In genomic region chr9:123335227-123335985, GRCh38 we compare ENCODE assay signal across 11 cellular contexts. TPM values are rescaled to one million over a fixed set of nuclear protein-coding genes. Genes with fewer than 3 reads are reported as not detected.
DNase-seq lines count a peak whose midpoint lies in the region; ATAC-seq, FAIRE-seq and TF ChIP-seq lines count a peak whose summit lies in the region.
"Had no signal": no experiment of that assay in that cellular context is flagged by ENCODE, and none has a peak within 500 bp of the region (broad histone marks: within the 10 kb centered on the region; RNA-seq: fewer than 3 reads in every experiment).

No MANE protein-coding gene starts in this region.

- peaks cover 14% of the 10 kb centered on the region for H3K4me1 ChIP-seq in mammary epithelial cell (ENCODE audit: insufficient read depth, low read length)
- peaks cover 0 to 6% of the 10 kb centered on the region in 2 donors for H3K4me1 ChIP-seq in breast epithelium
- H3K4me1 ChIP-seq in HepG2 (ENCODE audit: insufficient read depth, low read length) = peaks cover 33% of the 10 kb centered on the region
- peaks cover 0 to 28% (median 25%) of the 10 kb centered on the region in 4 donors for H3K4me1 ChIP-seq in upper lobe of left lung

- POLR2A ChIA-PET in HepG2 (lab: Yijun Ruan, JAX) = no interaction called here

- H3K9ac ChIP-seq in mammary epithelial cell (ENCODE audit: insufficient read depth, low read length) = no peak overlapping the region
- H3K9ac ChIP-seq in HepG2 (ENCODE audit: insufficient read depth, low read depth, low read length) = no peak overlapping the region

- no peak overlapping the region for H3K4me3 Mint-ChIP-seq in T-helper 17 cell
- H3K4me3 Mint-ChIP-seq: CD4-positive, alpha-beta memory T cell had no signal

- TF ChIP-seq CTCF in mammary epithelial cell (conservative IDR thresholded peaks at IDR 0.05 in 1 of 2, IDR thresholded peaks at IDR 0.05 in 1 of 2; ENCODE audit: extremely low read depth in 1 of 2, insufficient read depth in 1 of 2, low read depth in 1 of 2, low read length in 2 of 2) (no peak), breast epithelium (IDR thresholded peaks at IDR 0.05) (no peak), HepG2 (CRISPR knock-in tag; IDR thresholded peaks at IDR 0.05) (no peak), upper lobe of left lung (IDR thresholded peaks at IDR 0.05) (no peak)

- in situ Hi-C loops in mammary epithelial cell (cut with MboI; ENCODE audit: low sequenced_read_pairs in 2 of 2) = loop anchor here in 1 of 2 donors (25.0 kb wide), 1 partner anchor 873 kb away; no protein-coding TSS in a partner anchor
- in situ Hi-C loops in HepG2 (cut with HindIII; ENCODE audit: extremely low pct_ligation_motif_present, low pct_unique_long_range_greater_than_20kb) = no loop called here

- 27% methylated on average over 9 of the region's 9 CpGs for WGBS in mammary epithelial cell (ENCODE audit: low coverage, missing lambda C conversion rate)
- 11% methylated on average over 8 of the region's 9 CpGs for WGBS in HepG2 (ENCODE audit: low lambda C conversion rate)
- WGBS in upper lobe of left lung, 2 donors = 45% methylated on average over 9 of the region's 9 CpGs

- H3K27me3 Mint-ChIP-seq in T-helper 17 cell = no peaks in the 10 kb centered on the region
- H3K27me3 Mint-ChIP-seq: CD4-positive, alpha-beta memory T cell had no signal

- H3K79me2 ChIP-seq in mammary epithelial cell (ENCODE audit: insufficient read depth, low read length) = no peaks in the 10 kb centered on the region
- H3K79me2 ChIP-seq in HepG2 (ENCODE audit: insufficient read depth, low read length) = no peaks in the 10 kb centered on the region

- peak overlapping the region; percentile 44 for H2AFZ ChIP-seq in mammary epithelial cell (ENCODE audit: low read depth, low read length)
- H2AFZ ChIP-seq in HepG2 (ENCODE audit: low read length) = no peak overlapping the region

- H3K9me3 ChIP-seq in mammary epithelial cell (replicated peaks; ENCODE audit: insufficient read depth, low read length) (no peaks in the 10 kb centered on the region), breast epithelium (no peaks in the 10 kb centered on the region), HepG2 (ENCODE audit: low read length) (no peaks in the 10 kb centered on the region), upper lobe of left lung (no peaks in the 10 kb centered on the region), T-helper 17 cell (ENCODE audit: control insufficient read depth, low read length, poor library complexity, severe bottlenecking) (no peaks in the 10 kb centered on the region)
- H3K9me3 ChIP-seq: neutrophil had no signal

- H3K36me3 ChIP-seq in mammary epithelial cell (ENCODE audit: insufficient read depth, low read length) (no peaks in the 10 kb centered on the region), breast epithelium (no peaks in the 10 kb centered on the region), HepG2 (replicated peaks in 1 of 2; ENCODE audit: control insufficient read depth in 1 of 2, insufficient read depth in 2 of 2, low read length in 2 of 2) (no peaks in the 10 kb centered on the region), upper lobe of left lung (no peaks in the 10 kb centered on the region)
- H3K36me3 ChIP-seq: neutrophil had no signal

- FAIRE-seq in HepG2 (lab: Jason Lieb, UNC) = no peak

- CTCF ChIA-PET in mammary epithelial cell (lab: Charles Lee; ENCODE audit: low non-redundant PET) (no interaction called here), HepG2 (lab: Yijun Ruan, JAX; ENCODE audit: low intra/inter-chr PET ratio, low total read pairs) (no interaction called here)

- peak; percentile 47 for DNase-seq in mammary epithelial cell
- no peak for DNase-seq in breast epithelium (ENCODE audit: low spot score in 2 of 2)
- peak; percentile 95 for DNase-seq in astrocyte of the hippocampus (ENCODE audit: low read depth, low spot score)
- no peak for DNase-seq in HepG2 (ENCODE audit: low spot score)
- peak in 1 of 2 donors; percentile 65 for DNase-seq in upper lobe of left lung
- no peak for DNase-seq in T-helper 17 cell
- DNase-seq in NCI-H146 treated with DMSO at 0.1 percent for 48 hours (lab: John Stamatoyannopoulos, UW; ENCODE audit: unreplicated experiment) = no peak
- DNase-seq: CD4-positive, alpha-beta memory T cell; cerebellar nuclear complex had no signal

- no peaks in the 10 kb centered on the region for H4K20me1 ChIP-seq in mammary epithelial cell (ENCODE audit: insufficient read depth, low read length)
- no peaks in the 10 kb centered on the region for H4K20me1 ChIP-seq in HepG2 (ENCODE audit: insufficient read depth, low read length)

- BruUV-seq in mammary epithelial cell (replicated peaks; lab: Mats Ljungman, UMichigan) = no TSS peak
- no TSS peak for BruUV-seq in HepG2 (replicated peaks; lab: Mats Ljungman, UMichigan)

- H3K27ac Mint-ChIP-seq in T-helper 17 cell = no peak overlapping the region
- H3K27ac Mint-ChIP-seq: CD4-positive, alpha-beta memory T cell had no signal

- H3K4me2 ChIP-seq in mammary epithelial cell (ENCODE audit: insufficient read depth, low read depth, low read length) (peak overlapping the region; percentile 14), HepG2 (ENCODE audit: low read depth, low read length) (peak overlapping the region; percentile 40)

- no peaks in the 10 kb centered on the region for H3K36me3 Mint-ChIP-seq in T-helper 17 cell (ENCODE audit: low read depth)
- H3K36me3 Mint-ChIP-seq: CD4-positive, alpha-beta memory T cell had no signal

- no peak for TF ChIP-seq EP300 in HepG2 (IDR thresholded peaks at IDR 0.05; ENCODE audit: low read depth in 2 of 2, low read length in 2 of 2)
- TF ChIP-seq EP300 in HepG2 (CRISPR knock-in tag; IDR thresholded peaks at IDR 0.05; ENCODE audit: borderline replicate concordance) = no peak
- no peak for TF ChIP-seq EP300 in upper lobe of left lung (IDR thresholded peaks at IDR 0.05)

- H3K27me3 ChIP-seq in mammary epithelial cell (ENCODE audit: insufficient read depth, low read length) (no peaks in the 10 kb centered on the region), breast epithelium (no peaks in the 10 kb centered on the region), HepG2 (ENCODE audit: control insufficient read depth in 1 of 2, insufficient read depth in 2 of 2, low read length in 2 of 2) (peaks cover 0 to 11% of the 10 kb centered on the region in 2 experiments; a peak in 2 of 5 replicates), upper lobe of left lung (no peaks in the 10 kb centered on the region)

- no peak overlapping the region for H3K27ac ChIP-seq in mammary epithelial cell (ENCODE audit: insufficient read depth, low read depth, low read length)
- H3K27ac ChIP-seq in breast epithelium = peak overlapping the region in 1 of 2 donors; percentile 36
- no peak overlapping the region for H3K27ac ChIP-seq in HepG2 (ENCODE audit: extremely low read length, insufficient read depth, low read length)
- peak overlapping the region in 3 of 4 donors; percentile 5 to 62 (median 54) for H3K27ac ChIP-seq in upper lobe of left lung
- H3K27ac ChIP-seq: neutrophil had no signal

- dilution Hi-C loops in mammary epithelial cell (cut with HindIII; ENCODE audit: low sequenced_read_pairs) = no loop called here

- H3K4me3 ChIP-seq in mammary epithelial cell (replicated peaks in 1 of 3; ENCODE audit: insufficient read depth in 1 of 3, low read depth in 2 of 3, low read length in 3 of 3) (no peak overlapping the region), breast epithelium (no peak overlapping the region), HepG2 (replicated peaks in 1 of 3; ENCODE audit: insufficient read depth in 1 of 3, low read depth in 2 of 3, low read length in 3 of 3) (peak overlapping the region in 1 of 3 experiments; percentile 9; a peak in 1 of 6 replicates), upper lobe of left lung (no peak overlapping the region)

- no peak for TF ChIP-seq RAD21 in HepG2 (CRISPR knock-in tag; IDR thresholded peaks at IDR 0.05)

- peaks cover 21% of the 10 kb centered on the region for H3K4me1 Mint-ChIP-seq in T-helper 17 cell

- no peak for TF ChIP-seq POLR2A in breast epithelium (IDR thresholded peaks at IDR 0.05)
- TF ChIP-seq POLR2A in HepG2 (IDR thresholded peaks at IDR 0.05; ENCODE audit: insufficient read depth in 1 of 2, low read depth in 2 of 2, low read length in 2 of 2) = no peak
- no peak for TF ChIP-seq POLR2A in upper lobe of left lung (IDR thresholded peaks at IDR 0.05)

- intact Hi-C loops in mammary epithelial cell (cut with micrococcal nuclease) = no loop called here
- intact Hi-C loops in breast epithelium (cut with DNase I; ENCODE audit: low total_unique reads) = no loop called here
- intact Hi-C loops in HepG2 (cut with micrococcal nuclease; ENCODE audit: unreplicated experiment) = no loop called here

- ATAC-seq in HepG2 (peak; percentile 64), upper lobe of left lung (ENCODE audit: low FRiP score in 2 of 2) (peak in 1 of 2 donors; percentile 67), T-helper 17 cell (no peak), HG03457 (IDR thresholded peaks at IDR 0.05; ENCODE audit: unreplicated experiment) (no peak)

RNA-seq across cellular contexts. Expression of gene CRB2, which starts 20.6 kb away (rescaled TPM):
- under 1 TPM in 1 of 2 donors, not detected in 1; 0.17 TPM for total RNA-seq in mammary epithelial cell
- polyA plus RNA-seq in mammary epithelial cell = not detected
- polyA minus RNA-seq in mammary epithelial cell = not detected
- 1 to 10 TPM in 1 of 3 donors, under 1 TPM in 1, not detected in 1; under 0.01 to 2.3 TPM for total RNA-seq in breast epithelium
- total RNA-seq in HepG2 (2016; rRNA removed; fragmentation: Illumina TruSeq; extraction: Trizol) = 0.14 and 0.29 TPM in 2 replicates
- not detected in 2 replicates for total RNA-seq in HepG2 (2016; cell fraction: cytosol; rRNA removed; fragmentation: Illumina TruSeq; extraction: Trizol; ENCODE audit: low read depth)
- total RNA-seq in HepG2 (2016; cell fraction: insoluble cytoplasmic fraction; rRNA removed; fragmentation: Illumina TruSeq; extraction: Trizol) = 0.09 and 0.28 TPM in 2 replicates
- total RNA-seq in HepG2 (2016; cell fraction: membrane; rRNA removed; fragmentation: Illumina TruSeq; extraction: Trizol) = 0.03 and 0.12 TPM in 2 replicates
- 0.28 and 0.37 TPM in 2 replicates for total RNA-seq in HepG2 (2016; cell fraction: nucleus; rRNA removed; fragmentation: Illumina TruSeq; extraction: Trizol)
- 0.01 and 0.07 TPM in 2 replicates for polyA plus RNA-seq in HepG2 (2011; rRNA removed)
- polyA plus RNA-seq in HepG2 (2011; cell fraction: cytosol; rRNA removed) = 0.01 TPM in 1 of 2 replicates, not detected in the other
- 0.11 and 0.16 TPM in 2 replicates for polyA plus RNA-seq in HepG2 (2011; cell fraction: nucleus; rRNA removed)
- polyA plus RNA-seq in HepG2 (2012) = 0.05 and 0.12 TPM in 2 replicates
- 0.03 TPM in 1 of 2 replicates, not detected in the other for polyA plus RNA-seq in HepG2 (2016; cell fraction: cytosol; fragmentation: Illumina TruSeq; extraction: Trizol; ENCODE audit: low read depth)
- polyA plus RNA-seq in HepG2 (2016; cell fraction: insoluble cytoplasmic fraction; fragmentation: Illumina TruSeq; extraction: Trizol; ENCODE audit: low read depth) = 0.05 and 0.12 TPM in 2 replicates
- polyA plus RNA-seq in HepG2 (2016; cell fraction: membrane; fragmentation: Illumina TruSeq; extraction: Trizol; ENCODE audit: low read depth) = 0.05 and 0.07 TPM in 2 replicates
- 0.37 and 0.41 TPM in 2 replicates for polyA plus RNA-seq in HepG2 (2016; cell fraction: nucleus; fragmentation: Illumina TruSeq; extraction: Trizol; ENCODE audit: insufficient read depth, low read depth)
- polyA minus RNA-seq in HepG2 (2011; rRNA and poly(A)+ RNA removed; ENCODE audit: low replicate concordance) = 0.05 and 0.50 TPM in 2 replicates
- not detected in 2 replicates for polyA minus RNA-seq in HepG2 (2011; cell fraction: cytosol; rRNA and poly(A)+ RNA removed)
- polyA minus RNA-seq in HepG2 (2011; cell fraction: nucleus; rRNA and poly(A)+ RNA removed) = 0.12 and 0.13 TPM in 2 replicates
- under 1 TPM in 2 of 6 donors, not detected in 4; 0.13 to 0.23 TPM for total RNA-seq in upper lobe of left lung
- not detected for total RNA-seq in T-helper 17 cell
- total RNA-seq: CD4-positive, alpha-beta memory T cell had no signal
- polyA plus RNA-seq: CD4-positive, alpha-beta memory T cell had no signal

Comparison
In these comparisons a context has a peak if more than half of its experiments do, and no peak if none do; other contexts are left out.
1. DNase-seq: peak in mammary epithelial cell (single experiment) and astrocyte of the hippocampus (single experiment); none in breast epithelium (0 of 2), HepG2 (single experiment), T-helper 17 cell (0 of 3) and NCI-H146 treated with DMSO at 0.1 percent for 48 hours (single experiment).
2. H3K27ac ChIP-seq: peak in upper lobe of left lung (3 of 4); none in mammary epithelial cell (single experiment) and HepG2 (single experiment).